ENCODE assay signal across 8 cellular contexts in genomic region chr16:53131363-53132071, GRCh38.
DNase-seq lines count a peak whose midpoint lies in the region; ATAC-seq and TF ChIP-seq lines count a peak whose summit lies in the region.

No MANE protein-coding gene starts in this region.

- H4K20me1 ChIP-seq in PC-9 (ENCODE audit: insufficient read depth), result no peaks in the 10 kb centered on the region

- POLR2A ChIA-PET in PC-9 (lab: Charles Lee; ENCODE audit: unreplicated experiment), result no interaction called here

- H3K4me1 ChIP-seq in HAP-1 (peaks cover 9% of the 10 kb centered on the region), PC-9 (replicated peaks; ENCODE audit: insufficient read depth) (peaks cover 5% of the 10 kb centered on the region)

- no peaks in the 10 kb centered on the region for H3K9me3 ChIP-seq in HAP-1
- no peaks in the 10 kb centered on the region for H3K9me3 ChIP-seq in PC-9 (ENCODE audit: insufficient read depth, low read depth)

- H2AFZ ChIP-seq in PC-9, result peak overlapping the region; percentile 91

- peaks cover 4% of the 10 kb centered on the region for H3K36me3 Mint-ChIP-seq in nephron (ENCODE audit: low read depth)

- H3K4me3 ChIP-seq in HAP-1 (peak overlapping the region; percentile 65), PC-9 (peak overlapping the region; percentile 90), fibroblast of pulmonary artery (replicated peaks; ENCODE audit: low read depth, low read length) (peak overlapping the region; percentile 74)

- peaks cover 49% of the 10 kb centered on the region for H3K4me1 Mint-ChIP-seq in nephron

- peak overlapping the region; percentile 84 to 93 (median 89) for H3K4me3 Mint-ChIP-seq in nephron

- H3K27me3 ChIP-seq in HAP-1 (ENCODE audit: low read depth), result no peaks in the 10 kb centered on the region
- H3K27me3 ChIP-seq in PC-9 (ENCODE audit: insufficient read depth, low read depth), result no peaks in the 10 kb centered on the region

- H3K9me2 ChIP-seq in PC-9 (ENCODE audit: insufficient read depth), result no peaks in the 10 kb centered on the region

- H3F3A ChIP-seq in PC-9 (ENCODE audit: insufficient read depth, low read depth), result peaks cover 19% of the 10 kb centered on the region; the same call in 1 of the 2 replicates

- no TSS peak for BruUV-seq in PC-9 (replicated peaks; lab: Mats Ljungman, UMichigan)

- CTCF ChIA-PET in PC-9 (lab: Charles Lee), result no interaction called here

- H3K27ac Mint-ChIP-seq in nephron, result peak overlapping the region; percentile 26 to 58 (median 51)

- in situ Hi-C loops in HAP-1 (cut with MboI; ENCODE audit: low sequenced_read_pairs), result no loop called here

- no peak for ATAC-seq in GM21528 (IDR thresholded peaks at IDR 0.05; ENCODE audit: low FRiP score, unreplicated experiment)

- no peak overlapping the region; the same call in 1 of the 2 replicates for H3K27ac ChIP-seq in PC-9

- H3K79me2 ChIP-seq in PC-9 (ENCODE audit: low read depth), result peaks cover 17% of the 10 kb centered on the region

- TF ChIP-seq CTCF in PC-9 (conservative IDR thresholded peaks at IDR 0.05) (no peak), fibroblast of pulmonary artery (IDR thresholded peaks at IDR 0.05; ENCODE audit: low read length, missing control alignments) (no peak), nephron (IDR thresholded peaks at IDR 0.05; ENCODE audit: unreplicated experiment in 3 of 3) (no peak)

- H3K9me3 Mint-ChIP-seq in nephron, result no peaks in the 10 kb centered on the region

- H3K4me2 ChIP-seq in PC-9, result peak overlapping the region; percentile 94

- H3K27me3 Mint-ChIP-seq in nephron (ENCODE audit: low read depth), result no peaks in the 10 kb centered on the region

- DNase-seq in EH (ENCODE audit: low read depth), result peak; percentile 69
- peak; percentile 4 to 53 for DNase-seq in HAP-1 (ENCODE audit: low spot score in 2 of 2)
- peak in 1 of 2 experiments; percentile 34 for DNase-seq in PC-9
- peak; percentile 47 for DNase-seq in activated T-helper 9 cell treated with anti-CD3 and anti-CD28 coated beads, Interleukin-2, amount 50 U/mL, for 16 hours (ENCODE audit: low read depth)
- DNase-seq in fibroblast of pulmonary artery (ENCODE audit: low read depth), result peak; percentile 40
- DNase-seq in stimulated activated naive CD4-positive, alpha-beta T cell treated with Interleukin-2 at 50 U/mL for 16 hours (lab: John Stamatoyannopoulos, UW), result peak; percentile 52

- intact Hi-C loops in PC-9 (cut with micrococcal nuclease; ENCODE audit: unreplicated experiment), result loop anchor here (5.0 kb wide), 1 partner anchor 286 kb away; no protein-coding TSS in a partner anchor

- H3K36me3 ChIP-seq in HAP-1 (replicated peaks) (no peaks in the 10 kb centered on the region), PC-9 (ENCODE audit: low read depth) (no peaks in the 10 kb centered on the region)
